In the genomic region with DNA sequence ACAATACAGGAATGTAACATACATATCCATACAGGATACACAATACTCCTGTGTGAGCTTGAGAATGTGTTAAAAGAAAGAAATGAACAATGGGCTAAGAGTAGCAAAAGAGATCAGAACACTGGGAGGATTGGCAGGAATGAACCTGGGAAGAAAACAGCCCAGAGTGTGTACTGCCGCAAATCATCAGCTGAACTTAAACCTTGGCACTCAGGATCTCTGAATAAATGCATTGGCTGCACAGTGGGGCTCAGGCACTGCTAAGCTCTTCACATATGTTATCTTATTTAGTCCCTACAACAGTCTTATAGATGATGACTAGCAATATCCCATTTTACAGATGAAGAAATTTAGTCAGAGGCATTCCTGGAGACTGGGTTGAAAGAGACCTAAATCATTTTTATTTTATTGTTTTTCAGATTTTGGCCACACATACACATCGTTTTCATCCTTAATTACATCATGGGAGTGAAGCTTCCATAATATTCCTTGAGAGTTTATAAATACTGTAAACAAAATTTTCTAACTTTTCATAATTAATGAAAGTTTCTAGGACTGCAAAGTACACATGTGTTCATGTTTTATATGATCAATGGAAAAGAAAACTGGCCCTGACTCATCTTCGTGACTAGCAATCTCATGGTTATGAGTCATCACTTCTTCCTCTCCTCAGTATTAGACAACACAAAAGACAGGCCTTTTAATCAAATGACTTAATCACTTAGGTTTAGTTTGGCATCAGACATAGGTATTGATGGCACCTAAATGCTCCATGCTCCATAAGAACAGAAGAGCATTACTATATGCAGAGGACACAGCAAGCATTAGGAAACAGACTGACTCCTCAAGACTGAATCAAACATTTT, we compare ENCODE assay signal across 9 cellular contexts. TPM values are rescaled to one million over a fixed set of nuclear protein-coding genes. Genes with fewer than 3 reads are reported as not detected.
A peak's percentile ranks its signal among the peaks of the same experiment; 100 is the strongest.
DNase-seq lines count a peak whose midpoint lies in the region; ATAC-seq lines count a peak whose summit lies in the region.
"Had no signal": no experiment of that assay in that cellular context is flagged by ENCODE, and none has a peak within 500 bp of the region (broad histone marks: within the 10 kb centered on the region; RNA-seq: fewer than 3 reads in every experiment).

No MANE protein-coding gene starts in this region.

- no peak overlapping the region for H3K27ac Mint-ChIP-seq in activated naive CD4-positive, alpha-beta T cell treated with anti-CD3 and anti-CD28 coated beads for 36 hours

- DNase-seq in DMS 273 (lab: John Stamatoyannopoulos, UW; ENCODE audit: unreplicated experiment) (peak; percentile 7), DMS 273 treated with DMSO at 0.1 percent for 48 hours (lab: John Stamatoyannopoulos, UW) (no peak), M059J (ENCODE audit: low read depth) (peak; percentile 85), brain pericyte (ENCODE audit: low read depth, low spot score) (peak; percentile 36), pons (ENCODE audit: low spot score) (peak; percentile 9), NCI-H146 treated with DMSO at 0.1 percent for 48 hours (lab: John Stamatoyannopoulos, UW; ENCODE audit: unreplicated experiment) (no peak)
- DNase-seq in activated naive CD4-positive, alpha-beta T cell treated with anti-CD3 and anti-CD28 coated beads for 36 hours = no peak
- DNase-seq in stimulated activated naive CD8-positive, alpha-beta T cell treated with anti-CD3 and anti-CD28 coated beads, Interleukin-15, Interleukin-2, amounts not matched to agents 100 U/mL and 50 U/mL, for 24 hours = no peak
- DNase-seq: NCI-H1436 had no signal

- H3K27me3 Mint-ChIP-seq in activated naive CD4-positive, alpha-beta T cell treated with anti-CD3 and anti-CD28 coated beads for 36 hours (ENCODE audit: low read depth) = no peaks in the 10 kb centered on the region

- no peak overlapping the region for H3K4me3 Mint-ChIP-seq in activated naive CD4-positive, alpha-beta T cell treated with anti-CD3 and anti-CD28 coated beads for 36 hours

- no peaks in the 10 kb centered on the region for H3K36me3 Mint-ChIP-seq in activated naive CD4-positive, alpha-beta T cell treated with anti-CD3 and anti-CD28 coated beads for 36 hours (ENCODE audit: low read depth)

- intact Hi-C loops in activated naive CD4-positive, alpha-beta T cell treated with anti-CD3 and anti-CD28 coated beads for 36 hours (cut with micrococcal nuclease) = no loop called here

- CTCF ChIA-PET in activated naive CD4-positive, alpha-beta T cell treated with anti-CD3 and anti-CD28 coated beads for 36 hours (lab: Charles Lee) = no interaction called here

- no peak for ATAC-seq in stimulated activated naive CD8-positive, alpha-beta T cell treated with anti-CD3 and anti-CD28 coated beads, Interleukin-15, Interleukin-2, amounts not matched to agents 100 U/mL and 50 U/mL, for 24 hours

- H3K9me3 Mint-ChIP-seq in activated naive CD4-positive, alpha-beta T cell treated with anti-CD3 and anti-CD28 coated beads for 36 hours = peaks cover 3% of the 10 kb centered on the region

- no peaks in the 10 kb centered on the region for H3K4me1 Mint-ChIP-seq in activated naive CD4-positive, alpha-beta T cell treated with anti-CD3 and anti-CD28 coated beads for 36 hours (ENCODE audit: low read depth)

RNA-seq across cellular contexts. Expression of a gene that starts 59.2 kb away (rescaled TPM):
- 1.9 and 4.1 TPM in 2 replicates for total RNA-seq in M059J (2014; rRNA removed; shearing (Covaris generic))
- total RNA-seq in activated naive CD4-positive, alpha-beta T cell treated with anti-CD3 and anti-CD28 coated beads for 36 hours = not detected

Comparison
In these comparisons a context has a peak if more than half of its experiments do, and no peak if none do; other contexts are left out.
1. DNase-seq: peak in DMS 273 (single experiment), M059J (single experiment), brain pericyte (single experiment) and pons (single experiment); none in DMS 273 treated with DMSO at 0.1 percent for 48 hours (single experiment), activated naive CD4-positive, alpha-beta T cell treated with anti-CD3 and anti-CD28 coated beads for 36 hours (single experiment), stimulated activated naive CD8-positive, alpha-beta T cell treated with anti-CD3 and anti-CD28 coated beads, Interleukin-15, Interleukin-2, amounts not matched to agents 100 U/mL and 50 U/mL, for 24 hours (single experiment) and NCI-H146 treated with DMSO at 0.1 percent for 48 hours (single experiment).